In the genomic region with DNA sequence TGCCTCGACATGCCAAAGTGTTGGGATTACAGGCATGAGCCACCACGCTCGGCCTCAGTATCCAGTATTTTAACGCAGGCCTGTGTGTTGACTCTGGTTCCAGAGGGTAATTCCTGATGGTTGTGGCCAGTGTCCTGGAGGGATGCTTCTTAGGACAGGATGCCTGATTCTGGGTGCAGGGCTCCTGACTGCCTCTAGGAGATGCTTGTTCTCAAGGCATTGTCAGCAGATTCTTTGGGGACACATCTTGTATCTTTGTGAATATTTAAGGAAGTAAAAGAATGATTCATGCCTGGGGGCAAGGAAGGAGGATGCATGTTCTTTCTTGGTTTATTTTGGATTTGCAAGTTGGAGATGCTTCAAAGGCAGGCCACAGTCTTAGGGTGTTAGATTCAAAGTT, we compare ENCODE assay signal across 10 cellular contexts. TPM values are rescaled to one million over a fixed set of nuclear protein-coding genes. Genes with fewer than 3 reads are reported as not detected.
DNase-seq lines count a peak whose midpoint lies in the region; ATAC-seq and TF ChIP-seq lines count a peak whose summit lies in the region.
"Had no signal": no experiment of that assay in that cellular context is flagged by ENCODE, and none has a peak within 500 bp of the region (broad histone marks: within the 10 kb centered on the region; RNA-seq: fewer than 3 reads in every experiment).

No MANE protein-coding gene starts in this region.

- H3K27ac ChIP-seq in gastroesophageal sphincter, result no peak overlapping the region
- H3K27ac ChIP-seq: VCaP had no signal

- peaks cover 0 to 56% of the 10 kb centered on the region in 2 donors for H3K36me3 ChIP-seq in gastroesophageal sphincter

- POLR2A ChIA-PET in AG04449 (lab: Yijun Ruan, JAX), result interaction anchor here (1.0 kb wide), 1 partner anchor 12 kb away, joined by 3 read pairs; no protein-coding TSS in a partner anchor

- DNase-seq in AG04449 (ENCODE audit: low read depth, low spot score) (no peak), ELR (ENCODE audit: low read depth) (peak; percentile 76), SKM-1 (lab: John Stamatoyannopoulos, UW; ENCODE audit: unreplicated experiment) (peak; percentile 18), fibroblast of the aortic adventitia (ENCODE audit: low read depth) (no peak), NCI-H69 (lab: John Stamatoyannopoulos, UW) (no peak)
- DNase-seq: NCI-H1694 treated with DMSO at 0.1 percent for 48 hours had no signal

- peaks cover 0 to 17% (median 5%) of the 10 kb centered on the region in 3 donors for H3K4me1 ChIP-seq in gastroesophageal sphincter

- no peaks in the 10 kb centered on the region for H3K9me3 ChIP-seq in gastroesophageal sphincter

- CTCF ChIA-PET in AG04449 (lab: Yijun Ruan, JAX), result interaction anchor here (2.0 to 2.8 kb wide), 2 partner anchors 11 to 63 kb away, joined by 4 to 24 read pairs; a partner anchor contains a TSS

- H3K4me3 ChIP-seq in AG04449 (ENCODE audit: low read depth, low read length) (no peak overlapping the region), fibroblast of the aortic adventitia (ENCODE audit: low read depth, low read length) (no peak overlapping the region), gastroesophageal sphincter (no peak overlapping the region)

- H3K27me3 ChIP-seq in gastroesophageal sphincter, result no peaks in the 10 kb centered on the region

- 62% methylated on average over 4 of the region's 4 CpGs; no CpG with 5 or more reads in 1 of the 2 donors for WGBS in gastroesophageal sphincter (ENCODE audit: low coverage in 1 of 2), 2 donors

- no peak for TF ChIP-seq EP300 in gastroesophageal sphincter (IDR thresholded peaks at IDR 0.05)

- no peak for ATAC-seq in GM19467 (IDR thresholded peaks at IDR 0.05; ENCODE audit: unreplicated experiment)
- ATAC-seq in HG02798 (IDR thresholded peaks at IDR 0.05; ENCODE audit: poor library complexity, unreplicated experiment), result no peak
- ATAC-seq in gastroesophageal sphincter, result no peak

- TF ChIP-seq POLR2A in gastroesophageal sphincter (IDR thresholded peaks at IDR 0.05), result no peak

- peak; percentile 4 for TF ChIP-seq CTCF in AG04449 (IDR thresholded peaks at IDR 0.05; ENCODE audit: insufficient read depth, low read length, missing control alignments)
- peak; percentile 21 for TF ChIP-seq CTCF in fibroblast of the aortic adventitia (IDR thresholded peaks at IDR 0.05; ENCODE audit: insufficient read depth, low read length)
- no peak for TF ChIP-seq CTCF in gastroesophageal sphincter (IDR thresholded peaks at IDR 0.05)

RNA-seq across cellular contexts. Expression of a gene that starts 2.2 kb away (rescaled TPM):
- total RNA-seq in fibroblast of the aortic adventitia (ENCODE audit: low replicate concordance), result 51.2 and 63.8 TPM in 2 replicates
- total RNA-seq in gastroesophageal sphincter, result 10 to 100 TPM; 54.6 to 63.8 (median 58.8) TPM

RNA-seq across cellular contexts. Expression of a gene that starts 10.4 kb away (rescaled TPM):
- total RNA-seq in fibroblast of the aortic adventitia (ENCODE audit: low replicate concordance), result 8.7 and 10.8 TPM in 2 replicates
- total RNA-seq in gastroesophageal sphincter, result 10 to 100 TPM; 25.6 to 34.5 (median 32.5) TPM

RNA-seq across cellular contexts. Expression of a gene that starts 28.2 kb away (rescaled TPM):
- total RNA-seq in fibroblast of the aortic adventitia (ENCODE audit: low replicate concordance), result not detected in 2 replicates
- under 1 TPM in 1 of 4 donors, not detected in 3; 0.27 TPM for total RNA-seq in gastroesophageal sphincter

RNA-seq across cellular contexts. Expression of a gene that starts 36.0 kb away (rescaled TPM):
- total RNA-seq in fibroblast of the aortic adventitia (ENCODE audit: low replicate concordance), result 0.54 and 1.6 TPM in 2 replicates
- total RNA-seq in gastroesophageal sphincter, result 10 to 100 TPM; 12.9 to 32.3 (median 19.4) TPM

RNA-seq across cellular contexts. Expression of a gene that starts 57.7 kb away (rescaled TPM):
- 9.9 and 21.0 TPM in 2 replicates for total RNA-seq in fibroblast of the aortic adventitia (ENCODE audit: low replicate concordance)
- 10 to 100 TPM; 21.9 to 32.8 (median 26.0) TPM for total RNA-seq in gastroesophageal sphincter

Comparison
In these comparisons a context has a peak if more than half of its experiments do, and no peak if none do; other contexts are left out.
1. DNase-seq: peak in ELR (single experiment) and SKM-1 (single experiment); none in AG04449 (single experiment), fibroblast of the aortic adventitia (single experiment) and NCI-H69 (single experiment).
2. CTCF ChIP-seq: peak in AG04449 (single experiment) and fibroblast of the aortic adventitia (single experiment); none in gastroesophageal sphincter (0 of 4).